In genomic region chr10:62019013-62019684, GRCh38 we compare ENCODE assay signal across 1 cellular context.
TF ChIP-seq lines count a peak whose summit lies in the region.

No MANE protein-coding gene starts in this region.

TF ChIP-seq in GM23338, 12 proteins besides CTCF, POLR2A, EP300 and RAD21 (continued from another document):
- TF ChIP-seq REST (IDR thresholded peaks at IDR 0.05; ENCODE audit: unreplicated experiment): no peak
